Comparison of ENCODE assay signal across 8 cellular contexts in genomic region chr4:2799971-2800690, GRCh38. TPM values are rescaled to one million over a fixed set of nuclear protein-coding genes. Genes with fewer than 3 reads are reported as not detected.
DNase-seq lines count a peak whose midpoint lies in the region; ATAC-seq, FAIRE-seq and TF ChIP-seq lines count a peak whose summit lies in the region.

No MANE protein-coding gene starts in this region.

- H3K9me3 ChIP-seq in esophagus squamous epithelium (no peaks in the 10 kb centered on the region), pancreas (no peaks in the 10 kb centered on the region)

- no peak for TF ChIP-seq POLR2A in esophagus squamous epithelium (IDR thresholded peaks at IDR 0.05)

- no peaks in the 10 kb centered on the region for H3K9me3 Mint-ChIP-seq in T-helper 1 cell treated with Interleukin-12 subunit alpha and Interleukin-12 subunit beta and Interleukin-4 antibody, amounts not matched to agents 30 μg/mL and 1 μg/mL, for 36 hours

- no peaks in the 10 kb centered on the region for H3K27me3 Mint-ChIP-seq in T-helper 1 cell treated with Interleukin-12 subunit alpha and Interleukin-12 subunit beta and Interleukin-4 antibody, amounts not matched to agents 30 μg/mL and 1 μg/mL, for 36 hours (ENCODE audit: low read depth)

- no peaks in the 10 kb centered on the region for H3K36me3 ChIP-seq in esophagus squamous epithelium
- no peaks in the 10 kb centered on the region for H3K36me3 ChIP-seq in pancreas

- H3K4me3 ChIP-seq in esophagus squamous epithelium, result peak overlapping the region in 3 of 4 donors; percentile 24 to 52 (median 25)
- H3K4me3 ChIP-seq in pancreas, result peak overlapping the region in 1 of 4 donors; percentile 26

- H3K4me1 ChIP-seq in esophagus squamous epithelium, result peaks cover 83 to 100% (median 98%) of the 10 kb centered on the region in 3 donors
- peaks cover 18 to 73% (median 38%) of the 10 kb centered on the region in 3 donors for H3K4me1 ChIP-seq in pancreas

- FAIRE-seq in pancreas (lab: Jason Lieb, UNC), result no peak

- peaks cover 40% of the 10 kb centered on the region for H3K4me1 Mint-ChIP-seq in T-helper 1 cell treated with Interleukin-12 subunit alpha and Interleukin-12 subunit beta and Interleukin-4 antibody, amounts not matched to agents 30 μg/mL and 1 μg/mL, for 36 hours (ENCODE audit: low read depth)

- WGBS in esophagus squamous epithelium, 2 donors, result 56 to 69% methylated on average over 3 to 9 of the region's 23 CpGs
- 75 to 79% methylated on average over 23 of the region's 23 CpGs for WGBS in pancreas, 2 donors

- peak overlapping the region; percentile 74 for H3K27ac Mint-ChIP-seq in T-helper 1 cell treated with Interleukin-12 subunit alpha and Interleukin-12 subunit beta and Interleukin-4 antibody, amounts not matched to agents 30 μg/mL and 1 μg/mL, for 36 hours

- H3K27me3 ChIP-seq in esophagus squamous epithelium (no peaks in the 10 kb centered on the region), pancreas (no peaks in the 10 kb centered on the region)

- TF ChIP-seq CTCF in esophagus squamous epithelium (IDR thresholded peaks at IDR 0.05) (no peak), pancreas (IDR thresholded peaks at IDR 0.05) (no peak)

- no peaks in the 10 kb centered on the region for H3K36me3 Mint-ChIP-seq in T-helper 1 cell treated with Interleukin-12 subunit alpha and Interleukin-12 subunit beta and Interleukin-4 antibody, amounts not matched to agents 30 μg/mL and 1 μg/mL, for 36 hours (ENCODE audit: low read depth)

- intact Hi-C loops in esophagus squamous epithelium (cut with DNase I), result no loop called here
- intact Hi-C loops in pancreas (cut with DNase I), result no loop called here

- ATAC-seq in pancreas (no peak), HG03342 (IDR thresholded peaks at IDR 0.05; ENCODE audit: unreplicated experiment) (no peak)

- DNase-seq in GF-D8 (lab: John Stamatoyannopoulos, UW), result peak; percentile 18
- no peak for DNase-seq in esophagus squamous epithelium (lab: John Stamatoyannopoulos, UW)
- DNase-seq in pancreas, result peak in 5 of 6 donors; percentile 17 to 81 (median 53)
- DNase-seq in NCI-H748 treated with DMSO at 0.1 percent for 48 hours (lab: John Stamatoyannopoulos, UW), result no peak
- no peak for DNase-seq in iPS-NIHi11 (ENCODE audit: low spot score)
- no peak for DNase-seq in NAMALWA (ENCODE audit: low spot score)

- H3K4me3 Mint-ChIP-seq in T-helper 1 cell treated with Interleukin-12 subunit alpha and Interleukin-12 subunit beta and Interleukin-4 antibody, amounts not matched to agents 30 μg/mL and 1 μg/mL, for 36 hours, result peak overlapping the region; percentile 78

- H3K27ac ChIP-seq in esophagus squamous epithelium, result peak overlapping the region; percentile 76 to 89 (median 86)
- H3K27ac ChIP-seq in pancreas, result peak overlapping the region in 3 of 4 donors; percentile 46 to 85 (median 84)

RNA-seq across cellular contexts. Expression of gene SH3BP2, which starts 7.2 kb away (rescaled TPM):
- total RNA-seq in esophagus squamous epithelium, result 10 to 100 TPM; 13.5 to 36.8 (median 34.0) TPM
- 10 to 100 TPM; 12.3 to 54.6 (median 27.0) TPM for total RNA-seq in pancreas
- 10 to 100 TPM; 16.2 to 56.5 TPM for polyA plus RNA-seq in pancreas

RNA-seq across cellular contexts. Expression of gene ADD1, which starts 43.5 kb away (rescaled TPM):
- 100 to 1,000 TPM in 2 of 4 donors, 10 to 100 TPM in 2; 81.7 to 144 (median 103) TPM for total RNA-seq in esophagus squamous epithelium
- total RNA-seq in pancreas, result 100 to 1,000 TPM in 1 of 6 donors, 10 to 100 TPM in 5; 70.9 to 160 (median 86.2) TPM
- polyA plus RNA-seq in pancreas, result 100 to 1,000 TPM; 158 to 160 TPM

RNA-seq across cellular contexts. Expression of gene TNIP2, which starts 44.0 kb away (rescaled TPM):
- total RNA-seq in esophagus squamous epithelium (10 to 100 TPM; 40.1 to 58.2 (median 45.5) TPM), pancreas (10 to 100 TPM; 11.4 to 23.1 (median 15.2) TPM)
- polyA plus RNA-seq in pancreas, result 10 to 100 TPM; 22.6 to 25.4 TPM

Comparison
In these comparisons a context has a peak if more than half of its experiments do, and no peak if none do; other contexts are left out.
1. DNase-seq: peak in GF-D8 (single experiment) and pancreas (5 of 6); none in esophagus squamous epithelium (single experiment), NCI-H748 treated with DMSO at 0.1 percent for 48 hours (single experiment), iPS-NIHi11 (single experiment) and NAMALWA (single experiment).